1 cellular context compared by ENCODE assay signal in the genomic region with DNA sequence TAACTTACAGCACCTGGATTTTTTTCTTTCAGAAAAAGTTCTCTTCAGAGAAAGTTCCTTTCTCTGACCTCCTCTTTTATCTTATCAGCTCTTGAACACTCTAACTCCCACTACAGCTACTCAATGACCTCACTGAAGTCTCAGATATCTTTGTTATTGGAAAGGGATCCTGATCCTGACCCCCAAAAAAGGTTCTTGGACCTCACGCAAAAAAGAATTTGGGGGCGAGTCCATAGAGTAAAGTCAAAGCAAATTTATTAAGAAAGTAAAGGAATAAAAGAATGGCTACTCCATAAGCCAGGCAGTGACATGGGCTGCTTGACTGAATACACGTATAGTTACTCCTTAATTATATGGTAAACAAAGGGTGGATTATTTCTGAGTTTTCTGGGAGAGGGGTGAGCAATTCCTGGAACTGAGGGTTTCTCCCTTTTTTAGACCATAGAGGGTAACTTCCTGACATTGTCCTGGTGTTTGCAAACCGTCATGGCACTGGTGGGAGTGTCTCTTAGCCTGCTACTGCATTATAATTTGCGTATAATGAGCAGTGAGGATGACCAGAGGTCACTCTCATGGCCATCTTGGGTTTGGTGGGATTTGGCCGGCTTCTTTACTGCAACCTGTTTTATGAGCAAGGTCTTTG.
A peak's percentile ranks its signal among the peaks of the same experiment; 100 is the strongest.
TF ChIP-seq lines count a peak whose summit lies in the region.

No MANE protein-coding gene starts in this region.

TF ChIP-seq in K562, 482 proteins besides CTCF, POLR2A, EP300 and RAD21 (continued from another document and continues in another):
- TF ChIP-seq, protein P1, sequence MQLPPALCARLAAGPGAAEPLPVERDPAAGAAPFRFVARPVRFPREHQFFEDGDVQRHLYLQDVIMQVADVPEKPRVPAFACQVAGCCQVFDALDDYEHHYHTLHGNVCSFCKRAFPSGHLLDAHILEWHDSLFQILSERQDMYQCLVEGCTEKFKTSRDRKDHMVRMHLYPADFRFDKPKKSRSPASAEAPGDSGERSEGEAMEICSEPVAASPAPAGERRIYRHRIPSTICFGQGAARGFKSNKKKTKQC (CRISPR knock-in tag; IDR thresholded peaks at IDR 0.05): no peak
- TF ChIP-seq, protein P2, sequence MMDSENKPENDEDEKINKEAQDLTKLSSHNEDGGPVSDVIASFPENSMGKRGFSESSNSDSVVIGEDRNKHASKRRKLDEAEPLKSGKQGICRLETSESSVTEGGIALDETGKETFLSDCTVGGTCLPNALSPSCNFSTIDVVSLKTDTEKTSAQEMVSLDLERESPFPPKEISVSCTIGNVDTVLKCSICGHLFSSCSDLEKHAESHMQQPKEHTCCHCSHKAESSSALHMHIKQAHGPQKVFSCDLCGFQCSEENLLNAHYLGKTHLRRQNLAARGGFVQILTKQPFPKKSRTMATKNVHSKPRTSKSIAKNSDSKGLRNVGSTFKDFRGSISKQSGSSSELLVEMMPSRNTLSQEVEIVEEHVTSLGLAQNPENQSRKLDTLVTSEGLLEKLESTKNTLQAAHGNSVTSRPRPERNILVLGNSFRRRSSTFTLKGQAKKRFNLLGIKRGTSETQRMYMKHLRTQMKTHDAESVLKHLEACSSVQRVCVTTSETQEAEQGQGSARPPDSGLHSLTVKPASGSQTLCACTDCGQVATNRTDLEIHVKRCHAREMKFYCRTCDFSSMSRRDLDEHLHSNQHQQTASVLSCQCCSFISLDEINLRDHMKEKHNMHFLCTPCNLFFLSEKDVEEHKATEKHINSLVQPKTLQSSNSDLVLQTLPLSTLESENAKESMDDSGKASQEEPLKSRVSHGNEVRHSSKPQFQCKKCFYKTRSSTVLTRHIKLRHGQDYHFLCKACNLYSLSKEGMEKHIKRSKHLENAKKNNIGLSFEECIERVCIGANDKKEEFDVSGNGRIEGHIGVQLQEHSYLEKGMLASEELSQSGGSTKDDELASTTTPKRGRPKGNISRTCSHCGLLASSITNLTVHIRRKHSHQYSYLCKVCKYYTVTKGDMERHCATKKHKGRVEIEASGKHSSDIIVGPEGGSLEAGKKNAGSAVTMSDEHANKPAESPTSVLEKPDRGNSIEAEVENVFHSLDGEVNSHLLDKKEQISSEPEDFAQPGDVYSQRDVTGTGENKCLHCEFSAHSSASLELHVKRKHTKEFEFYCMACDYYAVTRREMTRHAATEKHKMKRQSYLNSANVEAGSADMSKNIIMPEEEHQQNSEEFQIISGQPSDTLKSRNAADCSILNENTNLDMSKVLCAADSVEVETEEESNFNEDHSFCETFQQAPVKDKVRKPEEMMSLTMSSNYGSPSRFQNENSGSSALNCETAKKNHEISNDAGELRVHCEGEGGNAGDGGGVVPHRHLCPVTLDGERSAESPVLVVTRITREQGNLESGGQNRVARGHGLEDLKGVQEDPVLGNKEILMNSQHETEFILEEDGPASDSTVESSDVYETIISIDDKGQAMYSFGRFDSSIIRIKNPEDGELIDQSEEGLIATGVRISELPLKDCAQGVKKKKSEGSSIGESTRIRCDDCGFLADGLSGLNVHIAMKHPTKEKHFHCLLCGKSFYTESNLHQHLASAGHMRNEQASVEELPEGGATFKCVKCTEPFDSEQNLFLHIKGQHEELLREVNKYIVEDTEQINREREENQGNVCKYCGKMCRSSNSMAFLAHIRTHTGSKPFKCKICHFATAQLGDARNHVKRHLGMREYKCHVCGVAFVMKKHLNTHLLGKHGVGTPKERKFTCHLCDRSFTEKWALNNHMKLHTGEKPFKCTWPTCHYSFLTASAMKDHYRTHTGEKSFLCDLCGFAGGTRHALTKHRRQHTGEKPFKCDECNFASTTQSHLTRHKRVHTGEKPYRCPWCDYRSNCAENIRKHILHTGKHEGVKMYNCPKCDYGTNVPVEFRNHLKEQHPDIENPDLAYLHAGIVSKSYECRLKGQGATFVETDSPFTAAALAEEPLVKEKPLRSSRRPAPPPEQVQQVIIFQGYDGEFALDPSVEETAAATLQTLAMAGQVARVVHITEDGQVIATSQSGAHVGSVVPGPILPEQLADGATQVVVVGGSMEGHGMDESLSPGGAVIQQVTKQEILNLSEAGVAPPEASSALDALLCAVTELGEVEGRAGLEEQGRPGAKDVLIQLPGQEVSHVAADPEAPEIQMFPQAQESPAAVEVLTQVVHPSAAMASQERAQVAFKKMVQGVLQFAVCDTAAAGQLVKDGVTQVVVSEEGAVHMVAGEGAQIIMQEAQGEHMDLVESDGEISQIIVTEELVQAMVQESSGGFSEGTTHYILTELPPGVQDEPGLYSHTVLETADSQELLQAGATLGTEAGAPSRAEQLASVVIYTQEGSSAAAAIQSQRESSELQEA (IDR thresholded peaks at IDR 0.05; ENCODE audit: low read depth): no peak
- TF ChIP-seq FOXJ2 (tag; IDR thresholded peaks at IDR 0.05): peak; percentile 75
- no peak for TF ChIP-seq ZNF668 (CRISPR knock-in tag; IDR thresholded peaks at IDR 0.05)
- TF ChIP-seq TAF7 (tag; IDR thresholded peaks at IDR 0.05): no peak
- TF ChIP-seq CREB3L1 (IDR thresholded peaks at IDR 0.05; ENCODE audit: borderline replicate concordance, low read depth): peak; percentile 41; the same call in 1 of the 2 replicates
- no peak for TF ChIP-seq NFATC3 (IDR thresholded peaks at IDR 0.05)
- TF ChIP-seq ZNF589 (CRISPR knock-in tag; IDR thresholded peaks at IDR 0.05; ENCODE audit: low read depth): no peak
- TF ChIP-seq PHF8 (IDR thresholded peaks at IDR 0.05; ENCODE audit: borderline replicate concordance, low read length): peak; percentile 16; the same call in 1 of the 2 replicates
- TF ChIP-seq RAD51 (IDR thresholded peaks at IDR 0.05; ENCODE audit: borderline replicate concordance, low read depth): 0 out of 2 replicates have a peak, but pooled peaks have one; percentile 15
- TF ChIP-seq ZNF175 (CRISPR knock-in tag; IDR thresholded peaks at IDR 0.05; ENCODE audit: low read depth): peak; percentile 25; the same call in 1 of the 2 replicates
- TF ChIP-seq, protein P3, sequence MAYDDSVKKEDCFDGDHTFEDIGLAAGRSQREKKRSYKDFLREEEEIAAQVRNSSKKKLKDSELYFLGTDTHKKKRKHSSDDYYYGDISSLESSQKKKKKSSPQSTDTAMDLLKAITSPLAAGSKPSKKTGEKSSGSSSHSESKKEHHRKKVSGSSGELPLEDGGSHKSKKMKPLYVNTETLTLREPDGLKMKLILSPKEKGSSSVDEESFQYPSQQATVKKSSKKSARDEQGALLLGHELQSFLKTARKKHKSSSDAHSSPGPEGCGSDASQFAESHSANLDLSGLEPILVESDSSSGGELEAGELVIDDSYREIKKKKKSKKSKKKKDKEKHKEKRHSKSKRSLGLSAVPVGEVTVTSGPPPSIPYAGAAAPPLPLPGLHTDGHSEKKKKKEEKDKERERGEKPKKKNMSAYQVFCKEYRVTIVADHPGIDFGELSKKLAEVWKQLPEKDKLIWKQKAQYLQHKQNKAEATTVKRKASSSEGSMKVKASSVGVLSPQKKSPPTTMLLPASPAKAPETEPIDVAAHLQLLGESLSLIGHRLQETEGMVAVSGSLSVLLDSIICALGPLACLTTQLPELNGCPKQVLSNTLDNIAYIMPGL (CRISPR knock-in tag; IDR thresholded peaks at IDR 0.05): no peak
- peak; percentile 10 for TF ChIP-seq PHF20 (IDR thresholded peaks at IDR 0.05; ENCODE audit: partially characterized antibody)
- TF ChIP-seq ATF7 (IDR thresholded peaks at IDR 0.05): peak; percentile 98
- TF ChIP-seq TCF7L2 (IDR thresholded peaks at IDR 0.05; ENCODE audit: low read depth, low read length): 0 out of 2 replicates have a peak, but pooled peaks have one; percentile 58
- no peak for TF ChIP-seq ARID2 (IDR thresholded peaks at IDR 0.05)
- TF ChIP-seq, protein P4, sequence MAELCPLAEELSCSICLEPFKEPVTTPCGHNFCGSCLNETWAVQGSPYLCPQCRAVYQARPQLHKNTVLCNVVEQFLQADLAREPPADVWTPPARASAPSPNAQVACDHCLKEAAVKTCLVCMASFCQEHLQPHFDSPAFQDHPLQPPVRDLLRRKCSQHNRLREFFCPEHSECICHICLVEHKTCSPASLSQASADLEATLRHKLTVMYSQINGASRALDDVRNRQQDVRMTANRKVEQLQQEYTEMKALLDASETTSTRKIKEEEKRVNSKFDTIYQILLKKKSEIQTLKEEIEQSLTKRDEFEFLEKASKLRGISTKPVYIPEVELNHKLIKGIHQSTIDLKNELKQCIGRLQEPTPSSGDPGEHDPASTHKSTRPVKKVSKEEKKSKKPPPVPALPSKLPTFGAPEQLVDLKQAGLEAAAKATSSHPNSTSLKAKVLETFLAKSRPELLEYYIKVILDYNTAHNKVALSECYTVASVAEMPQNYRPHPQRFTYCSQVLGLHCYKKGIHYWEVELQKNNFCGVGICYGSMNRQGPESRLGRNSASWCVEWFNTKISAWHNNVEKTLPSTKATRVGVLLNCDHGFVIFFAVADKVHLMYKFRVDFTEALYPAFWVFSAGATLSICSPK (IDR thresholded peaks at IDR 0.05; ENCODE audit: borderline replicate concordance): no peak
- 0 out of 2 replicates have a peak, but pooled peaks have one; percentile 12 for TF ChIP-seq RB1 (IDR thresholded peaks at IDR 0.05; ENCODE audit: low read depth)
- peak; percentile 52 for TF ChIP-seq NCOA4 (IDR thresholded peaks at IDR 0.05; ENCODE audit: partially characterized antibody)
- TF ChIP-seq HCFC1 (IDR thresholded peaks at IDR 0.05; ENCODE audit: low read depth, low read length): no peak
- peak; percentile 97 for TF ChIP-seq NCOR1 (IDR thresholded peaks at IDR 0.05)
- peak; percentile 57; the same call in 1 of the 2 replicates for TF ChIP-seq ZKSCAN8 (CRISPR knock-in tag; IDR thresholded peaks at IDR 0.05)
- no peak for TF ChIP-seq ZNF3 (CRISPR knock-in tag; IDR thresholded peaks at IDR 0.05)
- no peak for TF ChIP-seq ZNF695 (CRISPR knock-in tag; IDR thresholded peaks at IDR 0.05)
- TF ChIP-seq KHSRP (IDR thresholded peaks at IDR 0.05): peak; percentile 60; the same call in 1 of the 2 replicates
- TF ChIP-seq RFX1 (IDR thresholded peaks at IDR 0.05): no peak
- TF ChIP-seq ZNF184 (CRISPR knock-in tag; IDR thresholded peaks at IDR 0.05): no peak
- peak in 1 of 2 experiments; percentile 73; a peak in 2 of 3 replicates for TF ChIP-seq CBX3 (IDR thresholded peaks at IDR 0.05; ENCODE audit: borderline replicate concordance in 1 of 2, low read length in 2 of 2)
- TF ChIP-seq CHD2 (IDR thresholded peaks at IDR 0.05; ENCODE audit: low read depth, low read length): no peak
- TF ChIP-seq RBM17 (IDR thresholded peaks at IDR 0.05; ENCODE audit: borderline replicate concordance, low read depth, low read length): no peak
- TF ChIP-seq HNRNPL (IDR thresholded peaks at IDR 0.05; ENCODE audit: low read depth, low read length): no peak
- no peak for TF ChIP-seq GTF2A2 (tag; IDR thresholded peaks at IDR 0.05)
- peak in 1 of 2 experiments; percentile 91; a peak in 3 of 4 replicates for TF ChIP-seq TBL1XR1 (IDR thresholded peaks at IDR 0.05; ENCODE audit: low read length in 2 of 2)
- peak; percentile 97 for TF ChIP-seq CC2D1A (IDR thresholded peaks at IDR 0.05)
- TF ChIP-seq NRF1 (conservative IDR thresholded peaks at IDR 0.05 in 1 of 2, IDR thresholded peaks at IDR 0.05 in 1 of 2): no peak
- TF ChIP-seq E2F3 (CRISPR knock-in tag; IDR thresholded peaks at IDR 0.05): no peak
- TF ChIP-seq, protein P5, sequence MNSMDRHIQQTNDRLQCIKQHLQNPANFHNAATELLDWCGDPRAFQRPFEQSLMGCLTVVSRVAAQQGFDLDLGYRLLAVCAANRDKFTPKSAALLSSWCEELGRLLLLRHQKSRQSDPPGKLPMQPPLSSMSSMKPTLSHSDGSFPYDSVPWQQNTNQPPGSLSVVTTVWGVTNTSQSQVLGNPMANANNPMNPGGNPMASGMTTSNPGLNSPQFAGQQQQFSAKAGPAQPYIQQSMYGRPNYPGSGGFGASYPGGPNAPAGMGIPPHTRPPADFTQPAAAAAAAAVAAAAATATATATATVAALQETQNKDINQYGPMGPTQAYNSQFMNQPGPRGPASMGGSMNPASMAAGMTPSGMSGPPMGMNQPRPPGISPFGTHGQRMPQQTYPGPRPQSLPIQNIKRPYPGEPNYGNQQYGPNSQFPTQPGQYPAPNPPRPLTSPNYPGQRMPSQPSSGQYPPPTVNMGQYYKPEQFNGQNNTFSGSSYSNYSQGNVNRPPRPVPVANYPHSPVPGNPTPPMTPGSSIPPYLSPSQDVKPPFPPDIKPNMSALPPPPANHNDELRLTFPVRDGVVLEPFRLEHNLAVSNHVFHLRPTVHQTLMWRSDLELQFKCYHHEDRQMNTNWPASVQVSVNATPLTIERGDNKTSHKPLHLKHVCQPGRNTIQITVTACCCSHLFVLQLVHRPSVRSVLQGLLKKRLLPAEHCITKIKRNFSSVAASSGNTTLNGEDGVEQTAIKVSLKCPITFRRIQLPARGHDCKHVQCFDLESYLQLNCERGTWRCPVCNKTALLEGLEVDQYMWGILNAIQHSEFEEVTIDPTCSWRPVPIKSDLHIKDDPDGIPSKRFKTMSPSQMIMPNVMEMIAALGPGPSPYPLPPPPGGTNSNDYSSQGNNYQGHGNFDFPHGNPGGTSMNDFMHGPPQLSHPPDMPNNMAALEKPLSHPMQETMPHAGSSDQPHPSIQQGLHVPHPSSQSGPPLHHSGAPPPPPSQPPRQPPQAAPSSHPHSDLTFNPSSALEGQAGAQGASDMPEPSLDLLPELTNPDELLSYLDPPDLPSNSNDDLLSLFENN (IDR thresholded peaks at IDR 0.05; ENCODE audit: low read depth in 2 of 2, low read length in 2 of 2): peak in 1 of 2 experiments; percentile 87; a peak in 2 of 4 replicates
